In genomic region chr16:49361731-49362130, GRCh38 we compare ENCODE assay signal across 21 cellular contexts. TPM values are rescaled to one million over a fixed set of nuclear protein-coding genes. Genes with fewer than 3 reads are reported as not detected.
"Had no signal": no experiment of that assay in that cellular context is flagged by ENCODE, and none has a peak within 500 bp of the region (broad histone marks: within the 10 kb centered on the region; RNA-seq: fewer than 3 reads in every experiment).

No MANE protein-coding gene starts in this region.

RNA-seq across cellular contexts. Expression of gene C16orf78, which starts 11.9 kb away (rescaled TPM):
- total RNA-seq: activated naive CD4-positive, alpha-beta T cell treated with anti-CD3 and anti-CD28 coated beads for 36 hours; activated naive CD4-positive, alpha-beta T cell treated with anti-CD3 and anti-CD28 coated beads, Interleukin-2, amount 50 U/mL, for 72 hours; activated naive CD8-positive, alpha-beta T cell treated with anti-CD3 and anti-CD28 coated beads for 36 hours; activated naive CD8-positive, alpha-beta T cell treated with anti-CD3 and anti-CD28 coated beads, Interleukin-2, amount 10 ng/mL, durations not matched to agents 7 days and 5 days; activated T-cell treated with anti-CD3 and anti-CD28 coated beads, Interleukin-2, amount 50 U/mL, for 4 hours; activated T-cell treated with anti-CD3 and anti-CD28 coated beads, Interleukin-2, amount 50 U/mL, for 72 hours; activated T-helper 1 cell treated with anti-CD3 and anti-CD28 coated beads, Interleukin-12 subunit alpha, Interleukin-12 subunit beta, Interleukin-2, Interleukin-4 antibody, amounts not matched to agents 30 ng/mL and 10 ng/mL and 1 ng/mL, durations not matched to agents 14 hours and 24 hours and 36 hours; activated T-helper 17 cell treated with anti-CD3 and anti-CD28 coated beads, Interleukin-2, amount 50 U/mL, for 72 hours; activated T-helper 2 cell treated with anti-CD3 and anti-CD28 coated beads, Interferon-gamma antibody, Interleukin-2, Interleukin-4, amounts not matched to agents 10 μg/mL and 5 μg/mL and 100 μg/mL, durations not matched to agents 14 hours and 24 hours and 36 hours; adrenal gland; aorta; ascending aorta; astrocyte; body of pancreas; breast epithelium; bronchial epithelial cell; cardiac muscle cell; cardiac septum; cerebellum; chondrocyte had no signal
- polyA plus RNA-seq: adipose tissue, adrenal gland, aorta, cardiac muscle cell had no signal
